ENCODE assay signal across 25 cellular contexts in the genomic region with DNA sequence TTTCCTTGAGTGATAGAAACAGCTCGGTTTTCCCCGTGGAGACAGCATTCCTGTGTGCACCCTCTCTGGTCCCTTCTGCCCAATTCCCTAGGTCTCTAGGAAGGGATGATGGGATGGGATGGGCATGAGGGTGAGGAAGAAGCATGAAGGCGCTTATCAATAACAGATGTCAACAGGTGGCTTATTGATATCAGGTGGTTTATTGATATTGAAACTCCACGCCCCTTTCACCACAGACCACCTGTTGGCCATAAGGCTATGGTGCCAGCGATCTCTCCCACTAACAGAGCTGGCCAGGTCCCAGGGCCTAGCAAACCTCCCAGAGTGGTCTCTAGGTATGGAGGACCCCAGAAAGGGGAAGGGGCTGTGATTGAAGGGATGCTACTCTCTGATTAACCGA. TPM values are rescaled to one million over a fixed set of nuclear protein-coding genes. Genes with fewer than 3 reads are reported as not detected.
DNase-seq lines count a peak whose midpoint lies in the region; ATAC-seq, FAIRE-seq and TF ChIP-seq lines count a peak whose summit lies in the region.
"Had no signal": no experiment of that assay in that cellular context is flagged by ENCODE, and none has a peak within 500 bp of the region (broad histone marks: within the 10 kb centered on the region; RNA-seq: fewer than 3 reads in every experiment).

No MANE protein-coding gene starts in this region.

- 96% methylated on average over 6 of the region's 6 CpGs for WGBS in HepG2 (ENCODE audit: low lambda C conversion rate)
- WGBS in neuronal stem cell (ENCODE audit: extremely low coverage in 2 of 2, insufficient read length in 2 of 2, insufficient replicate concordance in 1 of 2), 2 donors: no CpG with 5 or more reads among the region's 6 CpGs
- WGBS in esophagus muscularis mucosa: 90% methylated on average over 6 of the region's 6 CpGs

- H3K23ac ChIP-seq in neuronal stem cell (ENCODE audit: low read depth, low read length, poor library complexity): no peak overlapping the region

- H3K27ac ChIP-seq in HEK293 (ENCODE audit: extremely low read depth, low read depth, low read length) (no peak overlapping the region), HepG2 (ENCODE audit: extremely low read length, insufficient read depth, low read length) (no peak overlapping the region), neuronal stem cell (replicated peaks; ENCODE audit: low read length) (no peak overlapping the region), esophagus muscularis mucosa (replicated peaks in 1 of 4) (no peak overlapping the region)
- H3K27ac ChIP-seq: A549; BLaER1 treated with 17β-estradiol and CSF1 and Interleukin-3, amounts not matched to agents 10 nM and 100 nM had no signal

- H2AK5ac ChIP-seq in neuronal stem cell (ENCODE audit: low read depth, low read length): no peak overlapping the region

- in situ Hi-C loops in HepG2 (cut with HindIII; ENCODE audit: extremely low pct_ligation_motif_present, low pct_unique_long_range_greater_than_20kb): no loop called here

- H3K9me3 ChIP-seq in HEK293 (ENCODE audit: control insufficient read depth, insufficient read depth, low read depth, low read length) (no peaks in the 10 kb centered on the region), HepG2 (ENCODE audit: low read length) (no peaks in the 10 kb centered on the region), neuronal stem cell (replicated peaks in 1 of 2; ENCODE audit: control insufficient read depth in 2 of 2, insufficient read depth in 1 of 2, low read depth in 1 of 2, low read length in 2 of 2) (no peaks in the 10 kb centered on the region), esophagus muscularis mucosa (no peaks in the 10 kb centered on the region)
- H3K9me3 ChIP-seq: A549; BE2C; BLaER1 treated with 17β-estradiol and CSF1 and Interleukin-3, amounts not matched to agents 10 nM and 100 nM had no signal

- no peaks in the 10 kb centered on the region for H3K79me2 ChIP-seq in HepG2 (ENCODE audit: insufficient read depth, low read length)

- H2BK12ac ChIP-seq in neuronal stem cell (ENCODE audit: low read length): no peak overlapping the region

- H3K27me3 ChIP-seq in HepG2 (ENCODE audit: control insufficient read depth in 1 of 2, insufficient read depth in 2 of 2, low read length in 2 of 2) (no peaks in the 10 kb centered on the region), neuronal stem cell (ENCODE audit: control insufficient read depth in 3 of 3, insufficient read depth in 3 of 3, low read depth in 1 of 3, low read length in 3 of 3) (no peaks in the 10 kb centered on the region), esophagus muscularis mucosa (no peaks in the 10 kb centered on the region)
- H3K27me3 ChIP-seq: BE2C; BLaER1 treated with 17β-estradiol and CSF1 and Interleukin-3, amounts not matched to agents 10 nM and 100 nM had no signal

- no peak overlapping the region for H2BK15ac ChIP-seq in neuronal stem cell (ENCODE audit: low read length)

- H2BK5ac ChIP-seq in neuronal stem cell (ENCODE audit: low read length): peak overlapping the region; percentile 66

- H3K4me1 ChIP-seq in HEK293 (ENCODE audit: control insufficient read depth, insufficient read depth, low read length): no peaks in the 10 kb centered on the region
- peaks cover 21% of the 10 kb centered on the region for H3K4me1 ChIP-seq in HepG2 (ENCODE audit: insufficient read depth, low read length)
- H3K4me1 ChIP-seq in neuronal stem cell (ENCODE audit: control insufficient read depth in 2 of 2, insufficient read depth in 1 of 2, low read depth in 1 of 2, low read length in 2 of 2): no peaks in the 10 kb centered on the region
- no peaks in the 10 kb centered on the region for H3K4me1 ChIP-seq in esophagus muscularis mucosa
- H3K4me1 ChIP-seq: A549, BE2C had no signal

- no peak for FAIRE-seq in HepG2 (lab: Jason Lieb, UNC)
- FAIRE-seq: A549, D721Med, GM12891, GM18507, H1 had no signal

- TF ChIP-seq CTCF in HEK293 (tag by site-specific recombination; IDR thresholded peaks at IDR 0.05) (no peak), HepG2 (CRISPR knock-in tag; IDR thresholded peaks at IDR 0.05) (no peak), esophagus muscularis mucosa (IDR thresholded peaks at IDR 0.05) (no peak)

- H3K9ac ChIP-seq in HepG2 (ENCODE audit: insufficient read depth, low read depth, low read length) (no peak overlapping the region), neuronal stem cell (ENCODE audit: low read depth, low read length, poor library complexity) (peak overlapping the region; percentile 77)

- DNase-seq in HepG2 (ENCODE audit: low spot score) (no peak), neuronal stem cell (ENCODE audit: low spot score) (no peak), DMS153 treated with DMSO at 0.1 percent for 48 hours (lab: John Stamatoyannopoulos, UW; ENCODE audit: unreplicated experiment) (no peak), NCI-H748 treated with DMSO at 0.1 percent for 48 hours (lab: John Stamatoyannopoulos, UW) (no peak), SHP77 treated with DMSO at 0.1 percent for 48 hours (lab: John Stamatoyannopoulos, UW) (no peak), esophagus muscularis mucosa (ENCODE audit: extremely low spot score) (no peak)
- DNase-seq: 8988T; ACHN; AML-193; BE2C; CD4-positive, alpha-beta T cell; CD8-positive, alpha-beta memory T cell; DMS 273 treated with DMSO at 0.1 percent for 48 hours; DMS53; DMS79 treated with DMSO at 0.1 percent for 48 hours; GF-D8; H7; HCEC 1CT had no signal

- H3K36me3 ChIP-seq in HEK293 (ENCODE audit: control insufficient read depth in 2 of 2, insufficient read depth in 1 of 2, low read length in 2 of 2): no peaks in the 10 kb centered on the region
- H3K36me3 ChIP-seq in HepG2 (replicated peaks in 1 of 2; ENCODE audit: control insufficient read depth in 1 of 2, insufficient read depth in 2 of 2, low read length in 2 of 2): 0 out of 5 replicates have a peak, but pooled peaks cover 0 to 4% of the 10 kb centered on the region in 2 experiments
- peaks cover 0 to 3% of the 10 kb centered on the region in 2 donors for H3K36me3 ChIP-seq in neuronal stem cell (replicated peaks in 1 of 2; ENCODE audit: control insufficient read depth in 2 of 2, insufficient read depth in 2 of 2, low read length in 2 of 2)
- peaks cover 0 to 30% (median 4%) of the 10 kb centered on the region in 4 donors for H3K36me3 ChIP-seq in esophagus muscularis mucosa
- H3K36me3 ChIP-seq: BE2C had no signal

- no peak overlapping the region for H3K4me3 ChIP-seq in HEK293 (ENCODE audit: low read depth, low read length)
- H3K4me3 ChIP-seq in HepG2 (replicated peaks in 1 of 3; ENCODE audit: insufficient read depth in 1 of 3, low read depth in 2 of 3, low read length in 3 of 3): no peak overlapping the region
- no peak overlapping the region for H3K4me3 ChIP-seq in neuronal stem cell (ENCODE audit: low read length in 2 of 2)
- no peak overlapping the region for H3K4me3 ChIP-seq in esophagus muscularis mucosa
- H3K4me3 ChIP-seq: A549; BLaER1 treated with 17β-estradiol and CSF1 and Interleukin-3, amounts not matched to agents 10 nM and 100 nM had no signal

- H4K8ac ChIP-seq in neuronal stem cell (ENCODE audit: low read depth, low read length): no peak overlapping the region

- POLR2A ChIA-PET in HEK293 (lab: Yijun Ruan, JAX) (interaction anchor here (0.9 kb wide), 1 partner anchor 35 kb away, joined by 3 read pairs; a partner anchor contains a TSS), HepG2 (lab: Yijun Ruan, JAX) (interaction anchor here (1.0 to 2.7 kb wide), 4 partner anchors 8 to 34 kb away, joined by 3 to 20 read pairs (median 4); a partner anchor contains a TSS)

- H4K91ac ChIP-seq in neuronal stem cell (ENCODE audit: low read depth, low read length, poor library complexity): no peak overlapping the region

- no peak overlapping the region for H2AFZ ChIP-seq in HepG2 (ENCODE audit: low read length)
- H2AFZ ChIP-seq in neuronal stem cell (ENCODE audit: low read length): no peak overlapping the region

- H3K18ac ChIP-seq in neuronal stem cell (ENCODE audit: low read length): no peak overlapping the region

- H3K4me2 ChIP-seq in HepG2 (ENCODE audit: low read depth, low read length): no peak overlapping the region
- H3K4me2 ChIP-seq in neuronal stem cell (ENCODE audit: insufficient read depth, low read length, poor library complexity, severe bottlenecking): no peak overlapping the region
- H3K4me2 ChIP-seq: A549; BLaER1 treated with 17β-estradiol and CSF1 and Interleukin-3, amounts not matched to agents 10 nM and 100 nM had no signal

- TF ChIP-seq POLR2A in HepG2 (IDR thresholded peaks at IDR 0.05; ENCODE audit: insufficient read depth in 1 of 2, low read depth in 2 of 2, low read length in 2 of 2): no peak
- no peak for TF ChIP-seq POLR2A in esophagus muscularis mucosa (IDR thresholded peaks at IDR 0.05; ENCODE audit: low read depth)

- CTCF ChIA-PET in HEK293 (lab: Yijun Ruan, JAX): interaction anchor here (0.6 to 2.4 kb wide), 4 partner anchors 12 to 108 kb away, joined by 3 to 10 read pairs (median 3); no protein-coding TSS in a partner anchor
- CTCF ChIA-PET in HepG2 (lab: Yijun Ruan, JAX; ENCODE audit: low intra/inter-chr PET ratio, low total read pairs): no interaction called here

- H3K4ac ChIP-seq in neuronal stem cell (ENCODE audit: low read length): no peak overlapping the region

- no peak for TF ChIP-seq RAD21 in HepG2 (CRISPR knock-in tag; IDR thresholded peaks at IDR 0.05)

- ATAC-seq in HepG2: no peak
- ATAC-seq: A549 had no signal

- BruUV-seq in HepG2 (replicated peaks; lab: Mats Ljungman, UMichigan): no TSS peak

- H4K20me1 ChIP-seq in HepG2 (ENCODE audit: insufficient read depth, low read length): no peaks in the 10 kb centered on the region
- H4K20me1 ChIP-seq: BLaER1 treated with 17β-estradiol and CSF1 and Interleukin-3, amounts not matched to agents 10 nM and 100 nM had no signal

- no peaks in the 10 kb centered on the region for H3K79me1 ChIP-seq in neuronal stem cell (ENCODE audit: low read depth, low read length)

- H2BK120ac ChIP-seq in neuronal stem cell (ENCODE audit: low read depth, low read length): no peak overlapping the region

- no peak overlapping the region for H3K14ac ChIP-seq in neuronal stem cell (ENCODE audit: low read length)

- no peak for TF ChIP-seq EP300 in HepG2 (IDR thresholded peaks at IDR 0.05; ENCODE audit: low read depth in 2 of 2, low read length in 2 of 2)
- TF ChIP-seq EP300 in HepG2 (CRISPR knock-in tag; IDR thresholded peaks at IDR 0.05; ENCODE audit: borderline replicate concordance): no peak
- TF ChIP-seq EP300 in esophagus muscularis mucosa (IDR thresholded peaks at IDR 0.05): no peak

- intact Hi-C loops in HepG2 (cut with micrococcal nuclease; ENCODE audit: unreplicated experiment): no loop called here
- intact Hi-C loops in esophagus muscularis mucosa (cut with DNase I): no loop called here

RNA-seq across cellular contexts. Expression of a gene that starts 7.9 kb away (rescaled TPM):
- total RNA-seq in HepG2 (2016; rRNA removed; fragmentation: Illumina TruSeq; extraction: Trizol) (6.1 and 7.6 TPM in 2 replicates), esophagus muscularis mucosa (10 to 100 TPM in 3 of 4 donors, 1 to 10 TPM in 1; 6.6 to 16.8 (median 12.0) TPM)
- total RNA-seq in HepG2 (2016; cell fraction: cytosol; rRNA removed; fragmentation: Illumina TruSeq; extraction: Trizol; ENCODE audit: low read depth): 12.3 and 20.4 TPM in 2 replicates
- total RNA-seq in HepG2 (2016; cell fraction: insoluble cytoplasmic fraction; rRNA removed; fragmentation: Illumina TruSeq; extraction: Trizol): 4.0 and 7.0 TPM in 2 replicates
- 15.9 and 22.1 TPM in 2 replicates for total RNA-seq in HepG2 (2016; cell fraction: membrane; rRNA removed; fragmentation: Illumina TruSeq; extraction: Trizol)
- 4.2 and 6.2 TPM in 2 replicates for total RNA-seq in HepG2 (2016; cell fraction: nucleus; rRNA removed; fragmentation: Illumina TruSeq; extraction: Trizol)
- polyA plus RNA-seq in HepG2 (2011; rRNA removed): 8.6 and 8.8 TPM in 2 replicates
- 3.9 and 6.3 TPM in 2 replicates for polyA plus RNA-seq in HepG2 (2011; cell fraction: cytosol; rRNA removed)
- 21.4 and 23.3 TPM in 2 replicates for polyA plus RNA-seq in HepG2 (2011; cell fraction: nucleus; rRNA removed)
- 7.9 and 11.0 TPM in 2 replicates for polyA plus RNA-seq in HepG2 (2012)
- polyA plus RNA-seq in HepG2 (2016; cell fraction: cytosol; fragmentation: Illumina TruSeq; extraction: Trizol; ENCODE audit: low read depth): 45.9 and 64.3 TPM in 2 replicates
- 15.6 and 23.4 TPM in 2 replicates for polyA plus RNA-seq in HepG2 (2016; cell fraction: insoluble cytoplasmic fraction; fragmentation: Illumina TruSeq; extraction: Trizol; ENCODE audit: low read depth)
- polyA plus RNA-seq in HepG2 (2016; cell fraction: membrane; fragmentation: Illumina TruSeq; extraction: Trizol; ENCODE audit: low read depth): 47.5 and 59.2 TPM in 2 replicates
- 17.4 and 18.3 TPM in 2 replicates for polyA plus RNA-seq in HepG2 (2016; cell fraction: nucleus; fragmentation: Illumina TruSeq; extraction: Trizol; ENCODE audit: insufficient read depth, low read depth)
- polyA minus RNA-seq in HepG2 (2011; rRNA and poly(A)+ RNA removed; ENCODE audit: low replicate concordance): 3.9 and 4.7 TPM in 2 replicates
- polyA minus RNA-seq in HepG2 (2011; cell fraction: cytosol; rRNA and poly(A)+ RNA removed): 1.7 and 2.4 TPM in 2 replicates
- polyA minus RNA-seq in HepG2 (2011; cell fraction: nucleus; rRNA and poly(A)+ RNA removed): 4.5 and 5.2 TPM in 2 replicates
- polyA plus RNA-seq in neuronal stem cell (2013, experiment 1 of 2): 24.3 TPM
- 22.7 TPM for polyA plus RNA-seq in neuronal stem cell (2013, experiment 2 of 2)

RNA-seq across cellular contexts. Expression of a gene that starts 18.1 kb away (rescaled TPM):
- total RNA-seq in HepG2 (2016; rRNA removed; fragmentation: Illumina TruSeq; extraction: Trizol) (3.9 and 16.0 TPM in 2 replicates), esophagus muscularis mucosa (10 to 100 TPM; 12.0 to 42.2 (median 18.3) TPM)
- total RNA-seq in HepG2 (2016; cell fraction: cytosol; rRNA removed; fragmentation: Illumina TruSeq; extraction: Trizol; ENCODE audit: low read depth): 2.1 and 2.3 TPM in 2 replicates
- 3.3 and 18.3 TPM in 2 replicates for total RNA-seq in HepG2 (2016; cell fraction: insoluble cytoplasmic fraction; rRNA removed; fragmentation: Illumina TruSeq; extraction: Trizol)
- 1.9 and 2.0 TPM in 2 replicates for total RNA-seq in HepG2 (2016; cell fraction: membrane; rRNA removed; fragmentation: Illumina TruSeq; extraction: Trizol)
- total RNA-seq in HepG2 (2016; cell fraction: nucleus; rRNA removed; fragmentation: Illumina TruSeq; extraction: Trizol): 20.4 and 23.8 TPM in 2 replicates
- 5.3 and 6.9 TPM in 2 replicates for polyA plus RNA-seq in HepG2 (2011; rRNA removed)
- polyA plus RNA-seq in HepG2 (2011; cell fraction: cytosol; rRNA removed): 3.1 and 3.4 TPM in 2 replicates
- 62.1 and 64.1 TPM in 2 replicates for polyA plus RNA-seq in HepG2 (2011; cell fraction: nucleus; rRNA removed)
- 15.6 and 28.9 TPM in 2 replicates for polyA plus RNA-seq in HepG2 (2012)
- polyA plus RNA-seq in HepG2 (2016; cell fraction: cytosol; fragmentation: Illumina TruSeq; extraction: Trizol; ENCODE audit: low read depth): 3.5 and 3.8 TPM in 2 replicates
- polyA plus RNA-seq in HepG2 (2016; cell fraction: insoluble cytoplasmic fraction; fragmentation: Illumina TruSeq; extraction: Trizol; ENCODE audit: low read depth): 6.3 and 9.1 TPM in 2 replicates
- 3.4 and 3.6 TPM in 2 replicates for polyA plus RNA-seq in HepG2 (2016; cell fraction: membrane; fragmentation: Illumina TruSeq; extraction: Trizol; ENCODE audit: low read depth)
- 81.2 and 84.3 TPM in 2 replicates for polyA plus RNA-seq in HepG2 (2016; cell fraction: nucleus; fragmentation: Illumina TruSeq; extraction: Trizol; ENCODE audit: insufficient read depth, low read depth)
- polyA minus RNA-seq in HepG2 (2011; rRNA and poly(A)+ RNA removed; ENCODE audit: low replicate concordance): 1.7 and 2.2 TPM in 2 replicates
- polyA minus RNA-seq in HepG2 (2011; cell fraction: cytosol; rRNA and poly(A)+ RNA removed): 3.4 and 4.9 TPM in 2 replicates
- 7.1 and 9.0 TPM in 2 replicates for polyA minus RNA-seq in HepG2 (2011; cell fraction: nucleus; rRNA and poly(A)+ RNA removed)
- 24.7 TPM for polyA plus RNA-seq in neuronal stem cell (2013, experiment 1 of 2)
- 24.4 TPM for polyA plus RNA-seq in neuronal stem cell (2013, experiment 2 of 2)

RNA-seq across cellular contexts. Expression of a gene that starts 21.1 kb away (rescaled TPM):
- 12.5 and 36.9 TPM in 2 replicates for total RNA-seq in HepG2 (2016; rRNA removed; fragmentation: Illumina TruSeq; extraction: Trizol)
- 3.4 and 5.6 TPM in 2 replicates for total RNA-seq in HepG2 (2016; cell fraction: cytosol; rRNA removed; fragmentation: Illumina TruSeq; extraction: Trizol; ENCODE audit: low read depth)
- total RNA-seq in HepG2 (2016; cell fraction: insoluble cytoplasmic fraction; rRNA removed; fragmentation: Illumina TruSeq; extraction: Trizol): 10.1 and 35.7 TPM in 2 replicates
- total RNA-seq in HepG2 (2016; cell fraction: membrane; rRNA removed; fragmentation: Illumina TruSeq; extraction: Trizol): 8.2 and 10.4 TPM in 2 replicates
- total RNA-seq in HepG2 (2016; cell fraction: nucleus; rRNA removed; fragmentation: Illumina TruSeq; extraction: Trizol): 34.2 and 34.9 TPM in 2 replicates
- 64.2 and 122 TPM in 2 replicates for polyA plus RNA-seq in HepG2 (2011; rRNA removed)
- polyA plus RNA-seq in HepG2 (2011; cell fraction: cytosol; rRNA removed): 55.9 and 57.8 TPM in 2 replicates
- polyA plus RNA-seq in HepG2 (2011; cell fraction: nucleus; rRNA removed): 182 and 193 TPM in 2 replicates
- 111 and 151 TPM in 2 replicates for polyA plus RNA-seq in HepG2 (2012)
- polyA plus RNA-seq in HepG2 (2016; cell fraction: cytosol; fragmentation: Illumina TruSeq; extraction: Trizol; ENCODE audit: low read depth): 4.2 and 4.6 TPM in 2 replicates
- polyA plus RNA-seq in HepG2 (2016; cell fraction: insoluble cytoplasmic fraction; fragmentation: Illumina TruSeq; extraction: Trizol; ENCODE audit: low read depth): 11.4 and 13.6 TPM in 2 replicates
- polyA plus RNA-seq in HepG2 (2016; cell fraction: membrane; fragmentation: Illumina TruSeq; extraction: Trizol; ENCODE audit: low read depth): 6.6 and 6.9 TPM in 2 replicates
- polyA plus RNA-seq in HepG2 (2016; cell fraction: nucleus; fragmentation: Illumina TruSeq; extraction: Trizol; ENCODE audit: insufficient read depth, low read depth): 79.8 and 81.7 TPM in 2 replicates
- 17.0 and 39.6 TPM in 2 replicates for polyA minus RNA-seq in HepG2 (2011; rRNA and poly(A)+ RNA removed; ENCODE audit: low replicate concordance)
- polyA minus RNA-seq in HepG2 (2011; cell fraction: cytosol; rRNA and poly(A)+ RNA removed): 14.2 and 31.8 TPM in 2 replicates
- 27.4 and 31.8 TPM in 2 replicates for polyA minus RNA-seq in HepG2 (2011; cell fraction: nucleus; rRNA and poly(A)+ RNA removed)
- polyA plus RNA-seq in neuronal stem cell (2013, experiment 1 of 2): 0.53 TPM
- polyA plus RNA-seq in neuronal stem cell (2013, experiment 2 of 2): 0.47 TPM
- total RNA-seq in esophagus muscularis mucosa: under 1 TPM in 2 of 4 donors, not detected in 2; 0.17 to 0.32 TPM

RNA-seq across cellular contexts. Expression of a gene that starts 34.1 kb away (rescaled TPM):
- total RNA-seq in HepG2 (2016; rRNA removed; fragmentation: Illumina TruSeq; extraction: Trizol) (0.13 and 0.20 TPM in 2 replicates), esophagus muscularis mucosa (under 1 TPM; 0.13 to 0.83 (median 0.48) TPM)
- 0.18 and 0.61 TPM in 2 replicates for total RNA-seq in HepG2 (2016; cell fraction: cytosol; rRNA removed; fragmentation: Illumina TruSeq; extraction: Trizol; ENCODE audit: low read depth)
- total RNA-seq in HepG2 (2016; cell fraction: insoluble cytoplasmic fraction; rRNA removed; fragmentation: Illumina TruSeq; extraction: Trizol): 0.24 TPM in 1 of 2 replicates, not detected in the other
- total RNA-seq in HepG2 (2016; cell fraction: membrane; rRNA removed; fragmentation: Illumina TruSeq; extraction: Trizol): 0.12 and 0.21 TPM in 2 replicates
- 0.56 TPM in 1 of 2 replicates, not detected in the other for total RNA-seq in HepG2 (2016; cell fraction: nucleus; rRNA removed; fragmentation: Illumina TruSeq; extraction: Trizol)
- polyA plus RNA-seq in HepG2 (2011; rRNA removed): 0.31 and 0.55 TPM in 2 replicates
- 0.31 and 0.32 TPM in 2 replicates for polyA plus RNA-seq in HepG2 (2011; cell fraction: cytosol; rRNA removed)
- 2.0 and 2.1 TPM in 2 replicates for polyA plus RNA-seq in HepG2 (2011; cell fraction: nucleus; rRNA removed)
- polyA plus RNA-seq in HepG2 (2012): 0.15 and 0.31 TPM in 2 replicates
- 0.08 and 0.10 TPM in 2 replicates for polyA plus RNA-seq in HepG2 (2016; cell fraction: cytosol; fragmentation: Illumina TruSeq; extraction: Trizol; ENCODE audit: low read depth)
- polyA plus RNA-seq in HepG2 (2016; cell fraction: insoluble cytoplasmic fraction; fragmentation: Illumina TruSeq; extraction: Trizol; ENCODE audit: low read depth): 0.21 and 0.26 TPM in 2 replicates
- polyA plus RNA-seq in HepG2 (2016; cell fraction: membrane; fragmentation: Illumina TruSeq; extraction: Trizol; ENCODE audit: low read depth): 0.14 and 0.22 TPM in 2 replicates
- polyA plus RNA-seq in HepG2 (2016; cell fraction: nucleus; fragmentation: Illumina TruSeq; extraction: Trizol; ENCODE audit: insufficient read depth, low read depth): 0.38 and 0.51 TPM in 2 replicates
- polyA minus RNA-seq in HepG2 (2011; rRNA and poly(A)+ RNA removed; ENCODE audit: low replicate concordance): 0.80 and 0.94 TPM in 2 replicates
- polyA minus RNA-seq in HepG2 (2011; cell fraction: cytosol; rRNA and poly(A)+ RNA removed): not detected in 2 replicates
- polyA minus RNA-seq in HepG2 (2011; cell fraction: nucleus; rRNA and poly(A)+ RNA removed): 0.26 and 0.50 TPM in 2 replicates
- polyA plus RNA-seq in neuronal stem cell (2013, experiment 1 of 2): 1.2 TPM
- 1.1 TPM for polyA plus RNA-seq in neuronal stem cell (2013, experiment 2 of 2)
- polyA plus RNA-seq: CD8-positive, alpha-beta memory T cell had no signal

RNA-seq across cellular contexts. Expression of a gene that starts 34.3 kb away (rescaled TPM):
- total RNA-seq in HepG2 (2016; rRNA removed; fragmentation: Illumina TruSeq; extraction: Trizol) (2.9 and 7.0 TPM in 2 replicates), esophagus muscularis mucosa (10 to 100 TPM; 36.2 to 53.2 (median 44.0) TPM)
- 10.0 and 10.9 TPM in 2 replicates for total RNA-seq in HepG2 (2016; cell fraction: cytosol; rRNA removed; fragmentation: Illumina TruSeq; extraction: Trizol; ENCODE audit: low read depth)
- total RNA-seq in HepG2 (2016; cell fraction: insoluble cytoplasmic fraction; rRNA removed; fragmentation: Illumina TruSeq; extraction: Trizol): 3.0 and 6.9 TPM in 2 replicates
- 2.9 and 3.8 TPM in 2 replicates for total RNA-seq in HepG2 (2016; cell fraction: membrane; rRNA removed; fragmentation: Illumina TruSeq; extraction: Trizol)
- 9.9 and 11.5 TPM in 2 replicates for total RNA-seq in HepG2 (2016; cell fraction: nucleus; rRNA removed; fragmentation: Illumina TruSeq; extraction: Trizol)
- polyA plus RNA-seq in HepG2 (2011; rRNA removed): 9.3 and 11.1 TPM in 2 replicates
- polyA plus RNA-seq in HepG2 (2011; cell fraction: cytosol; rRNA removed): 1.9 and 2.9 TPM in 2 replicates
- polyA plus RNA-seq in HepG2 (2011; cell fraction: nucleus; rRNA removed): 106 and 117 TPM in 2 replicates
- 10.1 and 13.5 TPM in 2 replicates for polyA plus RNA-seq in HepG2 (2012)
- 1.1 and 1.2 TPM in 2 replicates for polyA plus RNA-seq in HepG2 (2016; cell fraction: cytosol; fragmentation: Illumina TruSeq; extraction: Trizol; ENCODE audit: low read depth)
- 5.9 and 7.3 TPM in 2 replicates for polyA plus RNA-seq in HepG2 (2016; cell fraction: insoluble cytoplasmic fraction; fragmentation: Illumina TruSeq; extraction: Trizol; ENCODE audit: low read depth)
- polyA plus RNA-seq in HepG2 (2016; cell fraction: membrane; fragmentation: Illumina TruSeq; extraction: Trizol; ENCODE audit: low read depth): 1.5 and 2.1 TPM in 2 replicates
- polyA plus RNA-seq in HepG2 (2016; cell fraction: nucleus; fragmentation: Illumina TruSeq; extraction: Trizol; ENCODE audit: insufficient read depth, low read depth): 38.5 and 39.0 TPM in 2 replicates
- 11.4 and 13.8 TPM in 2 replicates for polyA minus RNA-seq in HepG2 (2011; rRNA and poly(A)+ RNA removed; ENCODE audit: low replicate concordance)
- polyA minus RNA-seq in HepG2 (2011; cell fraction: cytosol; rRNA and poly(A)+ RNA removed): 8.0 and 17.6 TPM in 2 replicates
- polyA minus RNA-seq in HepG2 (2011; cell fraction: nucleus; rRNA and poly(A)+ RNA removed): 25.9 and 27.4 TPM in 2 replicates
- polyA plus RNA-seq in neuronal stem cell (2013, experiment 1 of 2): 30.1 TPM
- 28.3 TPM for polyA plus RNA-seq in neuronal stem cell (2013, experiment 2 of 2)
